In the genomic region with DNA sequence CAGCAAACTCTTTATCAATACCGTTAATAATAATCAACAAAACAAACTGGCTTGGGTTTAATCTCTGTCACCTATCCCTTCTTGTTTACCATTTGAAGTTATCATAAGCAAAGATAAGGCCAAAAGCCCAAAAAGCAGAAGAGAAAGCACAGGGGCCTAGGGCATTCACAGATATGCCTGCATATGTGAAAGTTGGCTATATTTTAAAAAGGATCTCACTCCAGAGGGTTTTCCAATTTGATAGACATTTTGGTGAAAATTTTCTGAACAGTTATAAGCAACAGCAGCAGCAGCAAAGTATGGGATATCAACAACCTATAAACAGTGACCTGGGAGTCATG, we compare ENCODE assay signal across 18 cellular contexts.
DNase-seq lines count a peak whose midpoint lies in the region; ATAC-seq and TF ChIP-seq lines count a peak whose summit lies in the region.
"Had no signal": no experiment of that assay in that cellular context is flagged by ENCODE, and none has a peak within 500 bp of the region (broad histone marks: within the 10 kb centered on the region; RNA-seq: fewer than 3 reads in every experiment).

No MANE protein-coding gene starts in this region.

- ATAC-seq in HG03066 (IDR thresholded peaks at IDR 0.05; ENCODE audit: low read depth, unreplicated experiment) (peak; percentile 48), HG03097 (IDR thresholded peaks at IDR 0.05; ENCODE audit: low FRiP score, unreplicated experiment) (no peak)

- H3K4me1 Mint-ChIP-seq in activated CD4-positive, alpha-beta T cell treated with anti-CD3 and anti-CD28 coated beads, Interleukin-2, amount 10 ng/mL, durations not matched to agents 7 days and 5 days: peaks cover 42% of the 10 kb centered on the region
- H3K4me1 Mint-ChIP-seq in activated CD4-positive, alpha-beta memory T cell treated with anti-CD3 and anti-CD28 coated beads for 36 hours (ENCODE audit: low read depth): peaks cover 67% of the 10 kb centered on the region

- H3K9me3 ChIP-seq in neutrophil (no peaks in the 10 kb centered on the region), testis (no peaks in the 10 kb centered on the region)
- H3K9me3 ChIP-seq: breast epithelium, ovary had no signal

- CTCF ChIA-PET in activated CD4-positive, alpha-beta T cell treated with anti-CD3 and anti-CD28 coated beads, Interleukin-2, amount 10 ng/mL, durations not matched to agents 7 days and 5 days (lab: Charles Lee): no interaction called here
- CTCF ChIA-PET in activated CD4-positive, alpha-beta memory T cell treated with anti-CD3 and anti-CD28 coated beads for 36 hours (lab: Charles Lee): interaction anchor here (0.7 to 3.7 kb wide), 4 partner anchors 30 to 231 kb away, joined by 4 to 28 read pairs (median 4); a partner anchor contains a TSS

- TF ChIP-seq POLR2A in testis (IDR thresholded peaks at IDR 0.05): no peak

- TF ChIP-seq CTCF in neutrophil (IDR thresholded peaks at IDR 0.05) (no peak), testis (IDR thresholded peaks at IDR 0.05) (no peak)

- intact Hi-C loops in activated CD4-positive, alpha-beta memory T cell treated with anti-CD3 and anti-CD28 coated beads for 36 hours (cut with micrococcal nuclease): no loop called here
- intact Hi-C loops in testis (cut with DNase I; ENCODE audit: low total_unique reads): no loop called here

- no peak overlapping the region for H3K4me3 Mint-ChIP-seq in activated CD4-positive, alpha-beta T cell treated with anti-CD3 and anti-CD28 coated beads, Interleukin-2, amount 10 ng/mL, durations not matched to agents 7 days and 5 days
- peak overlapping the region; percentile 56 for H3K4me3 Mint-ChIP-seq in activated CD4-positive, alpha-beta memory T cell treated with anti-CD3 and anti-CD28 coated beads for 36 hours

- peaks cover 9% of the 10 kb centered on the region for H3K9me3 Mint-ChIP-seq in activated CD4-positive, alpha-beta T cell treated with anti-CD3 and anti-CD28 coated beads, Interleukin-2, amount 10 ng/mL, durations not matched to agents 7 days and 5 days
- H3K9me3 Mint-ChIP-seq in activated CD4-positive, alpha-beta memory T cell treated with anti-CD3 and anti-CD28 coated beads for 36 hours: peaks cover 11% of the 10 kb centered on the region

- DNase-seq in activated CD4-positive, alpha-beta T cell treated with anti-CD3 and anti-CD28 coated beads, Interleukin-2, amount 10 ng/mL, durations not matched to agents 7 days and 5 days: no peak
- no peak for DNase-seq in activated CD4-positive, alpha-beta T cell treated with anti-CD3 and anti-CD28 coated beads, Interleukin-2, amount 50 U/mL, for 1 hour
- no peak for DNase-seq in activated CD4-positive, alpha-beta memory T cell treated with anti-CD3 and anti-CD28 coated beads for 36 hours
- no peak for DNase-seq in testis
- DNase-seq in NCI-H1105 (lab: John Stamatoyannopoulos, UW): no peak
- DNase-seq: activated naive CD4-positive, alpha-beta T cell treated with anti-CD3 and anti-CD28 coated beads, Interleukin-2, amount 50 U/mL, for 16 hours; kidney glomerular epithelial cell; NCI-H1048; ovary; SHP77; stimulated activated naive CD4-positive, alpha-beta T cell; T1000 had no signal

- H3K36me3 Mint-ChIP-seq in activated CD4-positive, alpha-beta T cell treated with anti-CD3 and anti-CD28 coated beads, Interleukin-2, amount 10 ng/mL, durations not matched to agents 7 days and 5 days (ENCODE audit: low read depth): peaks cover 37% of the 10 kb centered on the region
- peaks cover 34% of the 10 kb centered on the region for H3K36me3 Mint-ChIP-seq in activated CD4-positive, alpha-beta memory T cell treated with anti-CD3 and anti-CD28 coated beads for 36 hours

- H3K4me1 ChIP-seq in neutrophil (ENCODE audit: control insufficient read depth in 1 of 2, insufficient read depth in 1 of 2, low read depth in 1 of 2, low read length in 1 of 2): peaks cover 0 to 14% of the 10 kb centered on the region in 2 experiments
- H3K4me1 ChIP-seq in testis: peaks cover 23% of the 10 kb centered on the region
- H3K4me1 ChIP-seq: breast epithelium had no signal

- H3K36me3 ChIP-seq in neutrophil (peaks cover 19% of the 10 kb centered on the region), testis (ENCODE audit: low read depth, missing control alignments) (no peaks in the 10 kb centered on the region)
- H3K36me3 ChIP-seq: breast epithelium, ovary had no signal

- 40 to 61% methylated on average over 1 of the region's 1 CpG for WGBS in testis, 2 donors

- POLR2A ChIA-PET in activated CD4-positive, alpha-beta T cell treated with anti-CD3 and anti-CD28 coated beads, Interleukin-2, amount 10 ng/mL, durations not matched to agents 7 days and 5 days (lab: Charles Lee): no interaction called here
- POLR2A ChIA-PET in activated CD4-positive, alpha-beta memory T cell treated with anti-CD3 and anti-CD28 coated beads for 36 hours (lab: Charles Lee): interaction anchor here (0.7 to 4.3 kb wide), 7 partner anchors 9 to 223 kb away, joined by 3 to 37 read pairs (median 4); no protein-coding TSS in a partner anchor

- H3K27me3 Mint-ChIP-seq in activated CD4-positive, alpha-beta T cell treated with anti-CD3 and anti-CD28 coated beads, Interleukin-2, amount 10 ng/mL, durations not matched to agents 7 days and 5 days: no peaks in the 10 kb centered on the region
- H3K27me3 Mint-ChIP-seq in activated CD4-positive, alpha-beta memory T cell treated with anti-CD3 and anti-CD28 coated beads for 36 hours: no peaks in the 10 kb centered on the region
- H3K27me3 Mint-ChIP-seq: IgD-negative memory B cell had no signal

- H3K4me3 ChIP-seq in neutrophil (ENCODE audit: low read depth in 1 of 2, low read length in 1 of 2) (no peak overlapping the region), testis (no peak overlapping the region)
- H3K4me3 ChIP-seq: breast epithelium, hepatocyte, ovary had no signal

- peak overlapping the region; percentile 2 for H3K27ac ChIP-seq in neutrophil
- peak overlapping the region in 1 of 2 donors; percentile 36 for H3K27ac ChIP-seq in testis
- H3K27ac ChIP-seq: breast epithelium, hepatocyte, ovary had no signal

- H3K27ac Mint-ChIP-seq in activated CD4-positive, alpha-beta T cell treated with anti-CD3 and anti-CD28 coated beads, Interleukin-2, amount 10 ng/mL, durations not matched to agents 7 days and 5 days: peak overlapping the region; percentile 81
- peak overlapping the region; percentile 87 for H3K27ac Mint-ChIP-seq in activated CD4-positive, alpha-beta memory T cell treated with anti-CD3 and anti-CD28 coated beads for 36 hours

- H3K27me3 ChIP-seq in neutrophil (no peaks in the 10 kb centered on the region), testis (no peaks in the 10 kb centered on the region)
- H3K27me3 ChIP-seq: breast epithelium, hepatocyte, ovary had no signal
